ENCODE assay signal across 7 cellular contexts in genomic region chr19:23283925-23284324, GRCh38. TPM values are rescaled to one million over a fixed set of nuclear protein-coding genes. Genes with fewer than 3 reads are reported as not detected.
DNase-seq lines count a peak whose midpoint lies in the region; ATAC-seq and TF ChIP-seq lines count a peak whose summit lies in the region.

No MANE protein-coding gene starts in this region.

- in situ Hi-C loops in transverse colon (cut with MboI; ENCODE audit: low pct_ligation_motif_present in 1 of 4, low pct_unique_long_range_greater_than_20kb in 1 of 4, low sequenced_read_pairs in 3 of 4) = no loop called here

- H4K20me1 ChIP-seq in neural progenitor cell (ENCODE audit: low read depth) = no peaks in the 10 kb centered on the region

- H3K4me1 ChIP-seq in neural progenitor cell (no peaks in the 10 kb centered on the region), transverse colon (no peaks in the 10 kb centered on the region)

- H3K36me3 Mint-ChIP-seq in activated CD4-positive, alpha-beta memory T cell treated with anti-CD3 and anti-CD28 coated beads for 36 hours = no peaks in the 10 kb centered on the region
- no peaks in the 10 kb centered on the region for H3K36me3 Mint-ChIP-seq in neural progenitor cell

- no peak overlapping the region for H3K4me2 ChIP-seq in neural progenitor cell

- peaks cover 2% of the 10 kb centered on the region for H3K9me3 Mint-ChIP-seq in activated CD4-positive, alpha-beta memory T cell treated with anti-CD3 and anti-CD28 coated beads for 36 hours
- H3K9me3 Mint-ChIP-seq in neural progenitor cell = peaks cover 58% of the 10 kb centered on the region

- no peak for TF ChIP-seq EP300 in transverse colon (IDR thresholded peaks at IDR 0.05; ENCODE audit: low read depth)

- no peak for TF ChIP-seq POLR2A in erythroblast (IDR thresholded peaks at IDR 0.05; ENCODE audit: low read length)
- TF ChIP-seq POLR2A in transverse colon (IDR thresholded peaks at IDR 0.05) = no peak

- CTCF ChIA-PET in activated CD4-positive, alpha-beta memory T cell treated with anti-CD3 and anti-CD28 coated beads for 36 hours (lab: Charles Lee) = interaction anchor here (0.8 to 3.1 kb wide), 5 partner anchors 10 to 112 kb away, joined by 3 to 18 read pairs (median 4); partner anchors contain the start of genes ZNF724 and ZNF91

- H3K27ac Mint-ChIP-seq in activated CD4-positive, alpha-beta memory T cell treated with anti-CD3 and anti-CD28 coated beads for 36 hours = no peak overlapping the region
- no peak overlapping the region for H3K27ac Mint-ChIP-seq in neural progenitor cell

- H3K27ac ChIP-seq in neural progenitor cell = no peak overlapping the region
- H3K27ac ChIP-seq in transverse colon = no peak overlapping the region

- peaks cover 9% of the 10 kb centered on the region for H3K4me1 Mint-ChIP-seq in activated CD4-positive, alpha-beta memory T cell treated with anti-CD3 and anti-CD28 coated beads for 36 hours (ENCODE audit: low read depth)
- H3K4me1 Mint-ChIP-seq in neural progenitor cell = no peaks in the 10 kb centered on the region

- H2AFZ ChIP-seq in neural progenitor cell (replicated peaks) = no peak overlapping the region

- POLR2A ChIA-PET in activated CD4-positive, alpha-beta memory T cell treated with anti-CD3 and anti-CD28 coated beads for 36 hours (lab: Charles Lee) = no interaction called here

- peak; percentile 74 for TF ChIP-seq CTCF in GM12864 (IDR thresholded peaks at IDR 0.05; ENCODE audit: low read depth, low read length, missing control alignments)
- TF ChIP-seq CTCF in neural progenitor cell (IDR thresholded peaks at IDR 0.05) = peak; percentile 57
- TF ChIP-seq CTCF in transverse colon (IDR thresholded peaks at IDR 0.05) = peak; percentile 53 to 67 (median 64)

- H3K27me3 Mint-ChIP-seq in activated CD4-positive, alpha-beta memory T cell treated with anti-CD3 and anti-CD28 coated beads for 36 hours = no peaks in the 10 kb centered on the region
- no peaks in the 10 kb centered on the region for H3K27me3 Mint-ChIP-seq in neural progenitor cell (ENCODE audit: insufficient read depth, low read depth)

- H3K79me2 ChIP-seq in neural progenitor cell (ENCODE audit: low read depth) = no peaks in the 10 kb centered on the region

- H3K36me3 ChIP-seq in neural progenitor cell (no peaks in the 10 kb centered on the region), transverse colon (no peaks in the 10 kb centered on the region)

- intact Hi-C loops in activated CD4-positive, alpha-beta memory T cell treated with anti-CD3 and anti-CD28 coated beads for 36 hours (cut with micrococcal nuclease) = no loop called here
- intact Hi-C loops in transverse colon (cut with DNase I; ENCODE audit: low total_unique reads) = no loop called here

- no peak overlapping the region for H3K9ac ChIP-seq in neural progenitor cell

- H3K4me3 Mint-ChIP-seq in activated CD4-positive, alpha-beta memory T cell treated with anti-CD3 and anti-CD28 coated beads for 36 hours = no peak overlapping the region
- H3K4me3 Mint-ChIP-seq in neural progenitor cell = no peak overlapping the region

- H3K4me3 ChIP-seq in GM12864 (ENCODE audit: low read depth, low read length) (no peak overlapping the region), neural progenitor cell (no peak overlapping the region), transverse colon (no peak overlapping the region)

- DNase-seq in GM12864 (ENCODE audit: low read depth) (no peak), MV-4-11 (lab: John Stamatoyannopoulos, UW) (peak; percentile 22), erythroblast (lab: John Stamatoyannopoulos, UW) (peak; percentile 43 to 53), neural progenitor cell (ENCODE audit: low spot score) (peak; percentile 55), transverse colon (peak; percentile 74)
- DNase-seq in activated CD4-positive, alpha-beta memory T cell treated with anti-CD3 and anti-CD28 coated beads for 36 hours = peak; percentile 78

- H3K27me3 ChIP-seq in neural progenitor cell = no peaks in the 10 kb centered on the region
- H3K27me3 ChIP-seq in transverse colon = no peaks in the 10 kb centered on the region

- H3F3A ChIP-seq in neural progenitor cell (ENCODE audit: low read depth) = no peaks in the 10 kb centered on the region

- WGBS in transverse colon (ENCODE audit: low coverage in 1 of 2), 2 donors = 15 to 18% methylated on average over 6 of the region's 6 CpGs

- H3K9me3 ChIP-seq in neural progenitor cell (ENCODE audit: low read depth) (no peaks in the 10 kb centered on the region), transverse colon (no peaks in the 10 kb centered on the region)

- no peak for ATAC-seq in HG03439 (IDR thresholded peaks at IDR 0.05; ENCODE audit: unreplicated experiment)

RNA-seq across cellular contexts. Expression of gene ZNF724, which starts 33.7 kb away (rescaled TPM):
- 10 to 100 TPM; 13.6 to 14.5 TPM for total RNA-seq in activated CD4-positive, alpha-beta memory T cell treated with anti-CD3 and anti-CD28 coated beads for 36 hours
- 60.6 and 75.1 TPM in 2 replicates for total RNA-seq in neural progenitor cell (ENCODE audit: low replicate concordance)
- total RNA-seq in transverse colon = 1 to 10 TPM; 1.8 to 4.9 (median 3.6) TPM
